ENCODE assay signal across 16 cellular contexts in genomic region chr2:238855891-238856580, GRCh38. TPM values are rescaled to one million over a fixed set of nuclear protein-coding genes. Genes with fewer than 3 reads are reported as not detected.
"Had no signal": no experiment of that assay in that cellular context is flagged by ENCODE, and none has a peak within 500 bp of the region (broad histone marks: within the 10 kb centered on the region; RNA-seq: fewer than 3 reads in every experiment).

No MANE protein-coding gene starts in this region.

- H3K4me3 ChIP-seq: smooth muscle cell had no signal

- DNase-seq: activated CD4-positive, alpha-beta T cell treated with anti-CD3 and anti-CD28 coated beads, Interleukin-2, amount 10 ng/mL, durations not matched to agents 24 days and 14 days; activated CD4-positive, CD25-positive, alpha-beta regulatory T cell; activated naive CD4-positive, alpha-beta T cell treated with anti-CD3 and anti-CD28 coated beads, Interleukin-2, amount 10 ng/mL, durations not matched to agents 7 days and 5 days; dermis blood vessel endothelial cell; effector memory CD8-positive, alpha-beta T cell; hippocampal formation; nucleus accumbens; right cardiac atrium; stimulated activated CD4-positive, alpha-beta T cell treated with anti-CD3 and anti-CD28 coated beads, Interleukin-4, amount 100 ng/mL, for 4 hours; stimulated activated CD8-positive, alpha-beta memory T cell treated with anti-CD3 and anti-CD28 coated beads, Interleukin-4, amount 100 ng/mL, for 48 hours; stimulated activated naive CD4-positive, alpha-beta T cell treated with Interleukin-2 at 50 U/mL for 16 hours; trophoblast cell had no signal

- H3K27ac ChIP-seq: epithelial cell of prostate had no signal

- H3K4me2 ChIP-seq: smooth muscle cell had no signal

- ATAC-seq: effector memory CD8-positive, alpha-beta T cell; natural killer cell treated with Interleukin-12 subunit alpha and Interleukin-12 subunit beta and Interleukin-15 and Interleukin-18, amount 100 ng/mL, for 72 hours; right cardiac atrium had no signal

RNA-seq across cellular contexts. Expression of gene TWIST2, which starts 8.2 kb away (rescaled TPM):
- total RNA-seq: activated CD4-positive, alpha-beta T cell treated with anti-CD3 and anti-CD28 coated beads, Interleukin-2, amount 10 ng/mL, durations not matched to agents 24 days and 14 days; dermis blood vessel endothelial cell; natural killer cell treated with Interleukin-12 subunit alpha and Interleukin-12 subunit beta and Interleukin-15 and Interleukin-18, amount 100 ng/mL, for 72 hours; progenitor cell of endocrine pancreas had no signal
